In genomic region chr1:151994956-151995355, GRCh38 we compare ENCODE assay signal across 8 cellular contexts. TPM values are rescaled to one million over a fixed set of nuclear protein-coding genes. Genes with fewer than 3 reads are reported as not detected.
DNase-seq lines count a peak whose midpoint lies in the region; ATAC-seq and TF ChIP-seq lines count a peak whose summit lies in the region.

No MANE protein-coding gene starts in this region.

- H3K4me3 ChIP-seq in testis = no peak overlapping the region

- peak overlapping the region; percentile 73 for H3K4me3 Mint-ChIP-seq in T-helper 1 cell treated with Interleukin-12 subunit alpha and Interleukin-12 subunit beta and Interleukin-4 antibody, amounts not matched to agents 30 μg/mL and 1 μg/mL, for 36 hours
- H3K4me3 Mint-ChIP-seq in stimulated activated naive B cell treated with anti-CD40 and anti-IgM and Interleukin-4, amounts not matched to agents 10 μg/mL and 1 μg/mL and 100 μg/mL, for 72 hours = peak overlapping the region in 1 of 2 donors; percentile 39

- H3K27me3 ChIP-seq in testis = no peaks in the 10 kb centered on the region

- H3K36me3 ChIP-seq in testis (ENCODE audit: low read depth, missing control alignments) = no peaks in the 10 kb centered on the region

- POLR2A ChIA-PET in GM10248 (lab: Yijun Ruan, JAX) = interaction anchor here (0.6 kb wide), 1 partner anchor 54 kb away, joined by 4 read pairs; no protein-coding TSS in a partner anchor

- H3K4me1 ChIP-seq in testis = peaks cover 27% of the 10 kb centered on the region

- H3K27me3 Mint-ChIP-seq in T-helper 1 cell treated with Interleukin-12 subunit alpha and Interleukin-12 subunit beta and Interleukin-4 antibody, amounts not matched to agents 30 μg/mL and 1 μg/mL, for 36 hours (ENCODE audit: low read depth) = peaks cover 9% of the 10 kb centered on the region
- H3K27me3 Mint-ChIP-seq in stimulated activated naive B cell treated with anti-CD40 and anti-IgM and Interleukin-4, amounts not matched to agents 10 μg/mL and 1 μg/mL and 100 μg/mL, for 72 hours = peaks cover 0 to 13% of the 10 kb centered on the region in 2 donors

- DNase-seq in T-helper 1 cell (no peak), fibroblast of peridontal ligament (ENCODE audit: extremely low read depth) (peak; percentile 100), GM10248 (ENCODE audit: extremely low spot score) (no peak), NCI-H748 treated with DMSO at 0.1 percent for 48 hours (lab: John Stamatoyannopoulos, UW) (no peak), testis (no peak)
- no peak for DNase-seq in stimulated activated naive B cell treated with anti-CD40 and anti-IgM and Interleukin-4, amounts not matched to agents 10 μg/mL and 1 μg/mL and 100 μg/mL, for 72 hours

- CTCF ChIA-PET in GM10248 (lab: Yijun Ruan, JAX) = interaction anchor here (0.8 to 2.4 kb wide), 3 partner anchors 12 to 108 kb away, joined by 4 to 10 read pairs (median 4); no protein-coding TSS in a partner anchor

- intact Hi-C loops in testis (cut with DNase I; ENCODE audit: low total_unique reads) = no loop called here

- no peak for TF ChIP-seq CTCF in GM10248 (IDR thresholded peaks at IDR 0.05; ENCODE audit: control extremely low read depth, extremely low read depth, low read depth, missing control alignments)
- TF ChIP-seq CTCF in testis (IDR thresholded peaks at IDR 0.05) = no peak

- ATAC-seq in SK-N-SH treated with all-trans-retinoic acid at 6 μM for 48 hours = peak; percentile 1; the same call in 1 of the 3 replicates
- no peak for ATAC-seq in stimulated activated naive B cell treated with anti-CD40 and anti-IgM and Interleukin-4, amounts not matched to agents 10 μg/mL and 1 μg/mL and 100 μg/mL, for 72 hours (replicated peaks)

- no peaks in the 10 kb centered on the region for H3K9me3 Mint-ChIP-seq in T-helper 1 cell treated with Interleukin-12 subunit alpha and Interleukin-12 subunit beta and Interleukin-4 antibody, amounts not matched to agents 30 μg/mL and 1 μg/mL, for 36 hours
- H3K9me3 Mint-ChIP-seq in stimulated activated naive B cell treated with anti-CD40 and anti-IgM and Interleukin-4, amounts not matched to agents 10 μg/mL and 1 μg/mL and 100 μg/mL, for 72 hours = no peaks in the 10 kb centered on the region

- peak overlapping the region; percentile 14 for H3K27ac Mint-ChIP-seq in T-helper 1 cell treated with Interleukin-12 subunit alpha and Interleukin-12 subunit beta and Interleukin-4 antibody, amounts not matched to agents 30 μg/mL and 1 μg/mL, for 36 hours
- peak overlapping the region; percentile 69 for H3K27ac Mint-ChIP-seq in stimulated activated naive B cell treated with anti-CD40 and anti-IgM and Interleukin-4, amounts not matched to agents 10 μg/mL and 1 μg/mL and 100 μg/mL, for 72 hours

- H3K36me3 Mint-ChIP-seq in T-helper 1 cell treated with Interleukin-12 subunit alpha and Interleukin-12 subunit beta and Interleukin-4 antibody, amounts not matched to agents 30 μg/mL and 1 μg/mL, for 36 hours (ENCODE audit: low read depth) = peaks cover 9% of the 10 kb centered on the region
- H3K36me3 Mint-ChIP-seq in stimulated activated naive B cell treated with anti-CD40 and anti-IgM and Interleukin-4, amounts not matched to agents 10 μg/mL and 1 μg/mL and 100 μg/mL, for 72 hours = no peaks in the 10 kb centered on the region

- no peak overlapping the region for H3K27ac ChIP-seq in testis

- no peak for TF ChIP-seq POLR2A in testis (IDR thresholded peaks at IDR 0.05)

- WGBS in testis, 2 donors = 49 to 58% methylated on average over 6 of the region's 6 CpGs

- peaks cover 44% of the 10 kb centered on the region for H3K4me1 Mint-ChIP-seq in T-helper 1 cell treated with Interleukin-12 subunit alpha and Interleukin-12 subunit beta and Interleukin-4 antibody, amounts not matched to agents 30 μg/mL and 1 μg/mL, for 36 hours (ENCODE audit: low read depth)
- H3K4me1 Mint-ChIP-seq in stimulated activated naive B cell treated with anti-CD40 and anti-IgM and Interleukin-4, amounts not matched to agents 10 μg/mL and 1 μg/mL and 100 μg/mL, for 72 hours = peaks cover 13 to 28% of the 10 kb centered on the region in 2 donors

- H3K9me3 ChIP-seq in testis = no peaks in the 10 kb centered on the region

TF ChIP-seq in SK-N-SH treated with all-trans-retinoic acid at 6 μM for 48 hours, 23 proteins besides CTCF, POLR2A, EP300 and RAD21:
- TF ChIP-seq OSR1 (CRISPR knock-in tag; IDR thresholded peaks at IDR 0.05) = peak; percentile 87
- TF ChIP-seq ARNTL (CRISPR knock-in tag; IDR thresholded peaks at IDR 0.05; ENCODE audit: borderline replicate concordance, low read depth) = no peak
TF ChIP-seq in SK-N-SH treated with all-trans-retinoic acid at 6 μM for 48 hours: peak in this region for 1.

RNA-seq across cellular contexts. Expression of gene S100A10, which starts 1.3 kb away (rescaled TPM):
- total RNA-seq in testis = 100 to 1,000 TPM in 1 of 2 donors, 10 to 100 TPM in 1; 92.4 to 110 TPM
- 364 TPM for polyA plus RNA-seq in testis (ENCODE audit: insufficient read depth, low read depth, low replicate concordance)

RNA-seq across cellular contexts. Expression of gene S100A11, which starts 41.8 kb away (rescaled TPM):
- total RNA-seq in testis = 10 to 100 TPM; 80.2 to 86.9 TPM
- polyA plus RNA-seq in testis (ENCODE audit: insufficient read depth, low read depth, low replicate concordance) = 275 TPM
